Comparison of ENCODE assay signal across 27 cellular contexts in the genomic region with DNA sequence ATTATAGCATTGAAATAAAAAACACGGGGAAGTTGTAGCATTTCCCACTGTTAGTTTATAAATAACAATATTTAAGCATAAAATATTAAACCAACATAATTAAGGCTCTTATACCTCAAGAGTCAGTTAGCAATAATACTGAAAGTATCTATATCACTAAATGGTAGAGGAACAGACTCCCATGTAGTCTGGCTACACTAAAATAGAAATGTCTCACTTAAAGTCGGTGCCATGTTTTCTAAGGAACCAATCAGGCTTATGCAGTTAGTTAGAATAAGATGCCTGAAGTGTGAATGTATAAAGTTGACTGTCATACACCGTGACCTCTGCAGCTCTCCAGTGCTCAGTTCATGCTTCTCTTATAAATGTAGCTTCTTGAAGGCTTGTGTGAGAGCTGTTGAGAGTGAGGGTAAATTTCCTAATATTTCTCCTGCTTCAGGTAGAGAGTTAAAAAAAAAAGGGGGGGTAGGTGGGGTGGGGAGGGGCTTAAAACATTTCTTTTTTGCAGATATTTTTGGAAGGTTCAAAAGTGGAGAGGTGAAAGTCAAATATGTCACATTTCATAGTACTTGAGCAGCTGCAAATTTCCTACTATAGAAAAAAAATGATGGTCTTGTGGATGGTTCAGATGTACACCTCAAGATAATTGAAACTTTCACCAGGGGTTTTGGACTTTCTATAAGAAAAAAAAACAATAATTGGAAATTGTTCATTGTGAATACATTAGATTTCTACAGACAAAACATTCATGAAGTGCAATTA.
"Had no signal": no experiment of that assay in that cellular context is flagged by ENCODE, and none has a peak within 500 bp of the region (broad histone marks: within the 10 kb centered on the region; RNA-seq: fewer than 3 reads in every experiment).

No MANE protein-coding gene starts in this region.

- H3K36me3 ChIP-seq: left ventricle myocardium inferior, lower lobe of right lung, pancreas, stomach, thoracic aorta, transverse colon had no signal

- H2AFZ ChIP-seq: hepatocyte had no signal

- H3K4me3 ChIP-seq: coronary artery, hepatocyte, left ventricle myocardium inferior, lower lobe of right lung, pancreas, stomach, thoracic aorta, transverse colon had no signal

- H3K36me3 Mint-ChIP-seq: memory B cell, mesothelial cell of epicardium, naive B cell had no signal

- H3K79me2 ChIP-seq: hepatocyte had no signal

- H3K9me3 ChIP-seq: left ventricle myocardium inferior, lower lobe of right lung, pancreas, stomach, thoracic aorta, transverse colon had no signal

- H3K27me3 ChIP-seq: pancreas, stomach, transverse colon had no signal

- FAIRE-seq: endothelial cell of umbilical vein, pancreas had no signal

- H3K4me3 Mint-ChIP-seq: endodermal cell, memory B cell, mesothelial cell of epicardium, naive B cell, nephron had no signal

- H3K9me3 Mint-ChIP-seq: endodermal cell, memory B cell, mesothelial cell of epicardium, nephron had no signal

- H3K27ac ChIP-seq: coronary artery, hepatocyte, left ventricle myocardium inferior, lower lobe of right lung, pancreas, stomach, thoracic aorta, transverse colon had no signal

- H3K4me1 Mint-ChIP-seq: endodermal cell, memory B cell, mesothelial cell of epicardium, naive B cell, nephron had no signal

- ATAC-seq: left cardiac atrium, lower lobe of right lung, pancreas, sciatic nerve had no signal

- H3K4me2 ChIP-seq: hepatocyte had no signal

- H3K27ac Mint-ChIP-seq: endodermal cell, memory B cell, mesothelial cell of epicardium, naive B cell, nephron, progenitor cell of endocrine pancreas had no signal

- DNase-seq: effector CD4-positive, alpha-beta T cell; endodermal cell; erythroblast; foreskin melanocyte; head of caudate nucleus; kidney; left cardiac atrium; left ventricle myocardium inferior; lower lobe of right lung; naive B cell; occipital lobe; pancreas; stimulated activated CD4-positive, alpha-beta T cell treated with anti-CD3 and anti-CD28 coated beads, Interleukin-2, amount 100 ng/mL, for 24 hours; stimulated activated CD4-positive, alpha-beta T cell treated with anti-CD3 and anti-CD28 coated beads, Interleukin-4, amount 100 ng/mL, for 4 hours; stimulated activated naive CD4-positive, alpha-beta T cell; stomach; substantia nigra; transverse colon had no signal

- H3K4me1 ChIP-seq: left ventricle myocardium inferior, lower lobe of right lung, pancreas, stomach, transverse colon had no signal
